ENCODE assay signal across 8 cellular contexts in the genomic region with DNA sequence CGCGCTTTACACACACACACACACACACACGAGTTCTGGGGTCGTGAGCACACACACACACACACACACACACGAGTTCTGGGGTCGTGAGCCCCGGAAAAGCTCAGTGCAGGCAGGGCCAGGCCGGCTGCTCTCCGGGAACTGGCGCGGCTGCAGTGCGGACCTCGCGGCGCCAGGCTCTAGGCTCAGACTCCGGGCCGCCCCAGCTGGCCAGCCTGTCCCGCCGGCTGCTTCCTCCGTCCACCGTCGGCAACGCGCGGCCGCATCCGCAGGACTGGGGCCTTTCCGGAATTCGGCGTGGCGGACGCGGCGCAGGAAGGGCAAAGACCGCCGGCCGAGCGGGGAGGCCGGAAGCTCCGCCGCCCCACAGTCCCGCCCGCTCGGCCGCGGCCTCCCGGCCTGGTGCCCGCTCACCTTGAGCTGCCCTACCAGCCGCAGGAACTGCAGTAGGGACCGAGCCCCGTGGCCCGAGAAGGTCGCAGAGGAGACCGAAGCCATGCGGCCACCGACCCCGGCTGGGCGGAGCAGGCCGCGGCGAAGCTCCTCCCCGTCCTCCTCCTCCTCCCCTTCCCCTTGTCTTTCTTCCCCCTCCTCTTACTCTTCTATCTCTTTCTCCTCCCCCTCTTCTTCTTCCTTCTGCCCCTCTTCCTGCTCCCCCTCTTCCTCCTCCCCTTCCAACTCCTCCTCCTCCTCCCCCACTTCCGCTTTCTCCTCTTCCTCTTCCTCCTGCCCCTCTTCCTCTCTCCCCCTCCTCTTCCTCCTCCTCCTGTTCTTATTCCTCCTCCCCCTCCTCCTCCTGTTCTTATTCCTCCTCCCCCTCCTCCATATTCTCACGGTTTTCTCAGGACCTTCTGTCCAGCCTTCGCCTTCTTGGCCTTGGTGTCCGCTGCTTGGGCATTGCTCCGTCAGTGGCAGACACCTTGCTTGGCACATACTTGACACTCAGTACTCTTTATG.
DNase-seq lines count a peak whose midpoint lies in the region; ATAC-seq and TF ChIP-seq lines count a peak whose summit lies in the region.

Gene HDDC2, minus strand, starts transcription at position 533 of the 957 bp plus-strand sequence. Its CDS starts 35 bp downstream, at position 498.

- peak; percentile 18 for DNase-seq in NCI-H1694 treated with DMSO at 0.1 percent for 48 hours (lab: John Stamatoyannopoulos, UW)
- no peak for DNase-seq in NCI-H1694 (lab: John Stamatoyannopoulos, UW)
- peak; percentile 75 for DNase-seq in NCI-H1105 (lab: John Stamatoyannopoulos, UW)
- DNase-seq in central memory CD4-positive, alpha-beta T cell = peak; percentile 31
- peak; percentile 76 for DNase-seq in iris pigment epithelial cell (ENCODE audit: low read depth)
- peak; percentile 60 for DNase-seq in stimulated activated CD4-positive, alpha-beta T cell treated with anti-CD3 and anti-CD28 coated beads, Interleukin-12 subunit alpha, Interleukin-12 subunit beta, amount 100 ng/mL, for 4 hours

- no peak for TF ChIP-seq CTCF in VCaP (conservative IDR thresholded peaks at IDR 0.05)

- peak; percentile 87 for ATAC-seq in HG02610 (IDR thresholded peaks at IDR 0.05; ENCODE audit: unreplicated experiment)

- H3K27ac ChIP-seq in VCaP = peak within 1 kb of the TSS; percentile 81
